ENCODE assay signal across 18 cellular contexts in the genomic region with DNA sequence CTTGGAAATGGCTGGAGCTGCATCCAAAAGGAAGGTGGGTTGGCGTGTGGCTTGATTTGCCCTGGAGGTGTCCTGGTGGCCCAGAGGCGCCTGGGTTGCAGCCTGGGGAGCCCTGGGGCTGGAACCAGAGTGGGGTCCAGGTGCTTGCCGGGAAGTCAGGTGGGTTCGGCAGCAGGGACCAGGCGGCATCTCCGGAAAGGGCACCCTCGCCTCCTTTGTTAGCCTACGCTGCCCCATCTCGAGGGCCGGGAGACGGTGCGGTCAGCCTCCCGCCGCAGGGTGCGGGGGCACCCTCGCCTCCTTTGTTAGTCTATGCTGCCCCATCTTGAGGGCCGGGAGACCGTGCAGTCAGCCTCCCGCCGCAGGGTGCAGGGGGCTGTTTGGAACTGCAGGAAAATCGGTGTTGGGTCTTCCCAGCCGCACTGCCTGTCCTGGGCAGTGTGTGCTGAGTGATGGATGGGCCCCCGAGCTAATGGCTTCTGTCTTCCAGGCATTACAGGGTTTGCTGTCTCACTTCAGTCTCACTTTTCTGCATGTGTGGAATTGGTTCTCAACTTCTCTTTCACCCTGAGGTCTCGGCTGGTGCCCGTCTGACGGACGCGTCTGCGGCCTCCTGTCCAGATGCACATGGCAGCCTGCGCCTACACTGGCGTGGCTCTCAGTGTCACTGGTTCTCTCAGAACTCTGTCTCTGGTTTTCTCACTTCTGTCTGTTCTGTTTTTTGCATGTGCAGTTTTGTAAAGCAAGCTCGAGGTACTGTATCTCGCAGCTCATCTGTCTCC.
"Had no signal": no experiment of that assay in that cellular context is flagged by ENCODE, and none has a peak within 500 bp of the region (broad histone marks: within the 10 kb centered on the region; RNA-seq: fewer than 3 reads in every experiment).

No MANE protein-coding gene starts in this region.

- H3K9me3 Mint-ChIP-seq: memory B cell; natural killer cell; neural crest cell; stimulated activated effector memory CD8-positive, alpha-beta T cell treated with anti-CD3 and anti-CD28 coated beads, Interleukin-12 subunit alpha, Interleukin-12 subunit beta, amount 100 ng/mL, for 72 hours had no signal

- H3K4me1 Mint-ChIP-seq: memory B cell; natural killer cell; neural crest cell; stimulated activated effector memory CD8-positive, alpha-beta T cell treated with anti-CD3 and anti-CD28 coated beads, Interleukin-12 subunit alpha, Interleukin-12 subunit beta, amount 100 ng/mL, for 72 hours had no signal

- H3K36me3 ChIP-seq: prostate gland, right atrium auricular region, stomach, thyroid gland had no signal

- H3K4me2 ChIP-seq: smooth muscle cell had no signal

- H3K27ac Mint-ChIP-seq: memory B cell; natural killer cell; stimulated activated effector memory CD8-positive, alpha-beta T cell treated with anti-CD3 and anti-CD28 coated beads, Interleukin-12 subunit alpha, Interleukin-12 subunit beta, amount 100 ng/mL, for 72 hours had no signal

- H3K4me1 ChIP-seq: prostate gland, right atrium auricular region, stomach had no signal

- H3K27me3 ChIP-seq: right atrium auricular region, thyroid gland had no signal

- ATAC-seq: left ventricle myocardium superior; natural killer cell; sciatic nerve; stimulated activated effector memory CD8-positive, alpha-beta T cell treated with anti-CD3 and anti-CD28 coated beads, Interleukin-12 subunit alpha, Interleukin-12 subunit beta, amount 100 ng/mL, for 72 hours had no signal

- H3K4me3 ChIP-seq: dorsolateral prefrontal cortex, lung, prostate gland, right atrium auricular region, smooth muscle cell, stomach, thyroid gland had no signal

- H3K4me3 Mint-ChIP-seq: memory B cell; natural killer cell; neural crest cell; stimulated activated effector memory CD8-positive, alpha-beta T cell treated with anti-CD3 and anti-CD28 coated beads, Interleukin-12 subunit alpha, Interleukin-12 subunit beta, amount 100 ng/mL, for 72 hours had no signal

- H3K9me3 ChIP-seq: prostate gland, right atrium auricular region, stomach, thyroid gland had no signal

- H3K27ac ChIP-seq: prostate gland, right atrium auricular region, stomach had no signal

- H3K36me3 Mint-ChIP-seq: memory B cell; natural killer cell; stimulated activated effector memory CD8-positive, alpha-beta T cell treated with anti-CD3 and anti-CD28 coated beads, Interleukin-12 subunit alpha, Interleukin-12 subunit beta, amount 100 ng/mL, for 72 hours had no signal

- DNase-seq: effector CD4-positive, alpha-beta T cell; left ventricle myocardium superior; natural killer cell; stimulated activated CD4-positive, alpha-beta T cell treated with anti-CD3 and anti-CD28 coated beads, Interleukin-2, amount 100 ng/mL, for 24 hours; stimulated activated CD4-positive, alpha-beta T cell treated with anti-CD3 and anti-CD28 coated beads, Interleukin-4, amount 100 ng/mL, for 24 hours; stimulated activated naive CD4-positive, alpha-beta T cell treated with Interleukin-2 at 50 U/mL for 16 hours; stomach; thyroid gland; trophoblast cell had no signal
